21 cellular contexts compared by ENCODE assay signal in the genomic region with DNA sequence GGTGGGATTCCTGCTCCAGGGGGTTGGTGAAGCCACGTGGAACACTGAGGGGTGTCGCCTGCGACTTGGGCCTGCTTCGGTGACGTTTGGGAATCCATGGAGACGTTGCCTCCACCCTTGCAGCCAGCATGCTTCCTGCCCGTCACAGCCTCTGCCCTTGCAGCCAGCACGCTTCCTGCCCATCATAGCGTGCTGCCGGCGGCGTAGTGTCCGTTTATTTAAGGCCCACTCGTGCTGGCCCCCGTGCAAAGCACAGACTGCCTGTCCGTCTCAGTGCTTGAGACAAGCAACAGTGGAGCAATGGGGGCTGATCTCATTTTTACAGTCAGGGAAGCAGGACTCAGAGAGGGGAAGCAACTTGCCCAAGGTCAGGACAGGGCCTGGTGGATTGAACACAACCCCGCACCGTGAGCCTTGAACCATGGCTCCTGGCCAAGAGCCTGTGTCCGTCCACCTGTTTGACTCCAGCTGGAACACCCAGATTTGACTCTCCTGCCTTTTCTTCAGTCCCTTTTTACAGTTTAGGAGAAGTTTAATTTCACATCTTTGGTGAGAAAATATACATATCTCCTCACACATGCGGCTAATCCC.
"Had no signal": no experiment of that assay in that cellular context is flagged by ENCODE, and none has a peak within 500 bp of the region (broad histone marks: within the 10 kb centered on the region; RNA-seq: fewer than 3 reads in every experiment).

No MANE protein-coding gene starts in this region.

- H3K9me3 ChIP-seq: gastrocnemius medialis, right lobe of liver, upper lobe of right lung, vagina had no signal

- H3K4me3 ChIP-seq: esophagus muscularis mucosa, gastrocnemius medialis, heart right ventricle, neural progenitor cell, psoas muscle, right lobe of liver, upper lobe of right lung, vagina had no signal

- DNase-seq: effector memory CD8-positive, alpha-beta T cell; gastrocnemius medialis; heart right ventricle; hypothalamus; kidney glomerular epithelial cell; occipital lobe; psoas muscle; retina; stimulated activated CD4-positive, alpha-beta T cell treated with anti-CD3 and anti-CD28 coated beads, Interleukin-2, amount 100 ng/mL, for 24 hours; stimulated activated CD4-positive, alpha-beta T cell treated with anti-CD3 and anti-CD28 coated beads, Interleukin-4, amount 100 ng/mL, for 4 hours; stimulated activated naive B cell treated with anti-CD40 and anti-IgM and Interleukin-4, amounts not matched to agents 10 μg/mL and 1 μg/mL and 100 μg/mL, for 72 hours; stimulated activated naive CD8-positive, alpha-beta T cell treated with anti-CD3 and anti-CD28 coated beads, Interleukin-15, amount 100 ng/mL, for 72 hours; upper lobe of right lung had no signal

- H3K4me3 Mint-ChIP-seq: effector memory CD8-positive, alpha-beta T cell; memory B cell; mesothelial cell of epicardium; natural killer cell treated with Interleukin-12 subunit alpha and Interleukin-12 subunit beta and Interleukin-15 and Interleukin-18, amount 100 ng/mL, for 72 hours; neural progenitor cell; stimulated activated naive B cell treated with anti-CD40 and anti-IgM and Interleukin-4, amounts not matched to agents 10 μg/mL and 1 μg/mL and 100 μg/mL, for 72 hours; stimulated activated naive CD8-positive, alpha-beta T cell treated with anti-CD3 and anti-CD28 coated beads, Interleukin-15, amount 100 ng/mL, for 72 hours had no signal

- H3K9me3 Mint-ChIP-seq: effector memory CD8-positive, alpha-beta T cell; mesothelial cell of epicardium; natural killer cell treated with Interleukin-12 subunit alpha and Interleukin-12 subunit beta and Interleukin-15 and Interleukin-18, amount 100 ng/mL, for 72 hours; stimulated activated naive B cell treated with anti-CD40 and anti-IgM and Interleukin-4, amounts not matched to agents 10 μg/mL and 1 μg/mL and 100 μg/mL, for 72 hours; stimulated activated naive CD8-positive, alpha-beta T cell treated with anti-CD3 and anti-CD28 coated beads, Interleukin-15, amount 100 ng/mL, for 72 hours had no signal

- H3K27ac ChIP-seq: epithelial cell of prostate, esophagus muscularis mucosa, gastrocnemius medialis, heart right ventricle, neural progenitor cell, psoas muscle, right lobe of liver, upper lobe of right lung, vagina had no signal

- H3K4me1 ChIP-seq: esophagus muscularis mucosa, gastrocnemius medialis, heart right ventricle, neural progenitor cell, psoas muscle, right lobe of liver, upper lobe of right lung, vagina had no signal

- H3K27me3 ChIP-seq: neural progenitor cell, right lobe of liver, vagina had no signal

- H3K4me1 Mint-ChIP-seq: memory B cell; mesothelial cell of epicardium; neural progenitor cell; stimulated activated naive B cell treated with anti-CD40 and anti-IgM and Interleukin-4, amounts not matched to agents 10 μg/mL and 1 μg/mL and 100 μg/mL, for 72 hours; stimulated activated naive CD8-positive, alpha-beta T cell treated with anti-CD3 and anti-CD28 coated beads, Interleukin-15, amount 100 ng/mL, for 72 hours had no signal

- H3K36me3 Mint-ChIP-seq: memory B cell; mesothelial cell of epicardium; natural killer cell treated with Interleukin-12 subunit alpha and Interleukin-12 subunit beta and Interleukin-15 and Interleukin-18, amount 100 ng/mL, for 72 hours; neural progenitor cell; stimulated activated naive B cell treated with anti-CD40 and anti-IgM and Interleukin-4, amounts not matched to agents 10 μg/mL and 1 μg/mL and 100 μg/mL, for 72 hours had no signal

- ATAC-seq: effector memory CD8-positive, alpha-beta T cell; gastrocnemius medialis; heart right ventricle; natural killer cell treated with Interleukin-12 subunit alpha and Interleukin-12 subunit beta and Interleukin-15 and Interleukin-18, amount 100 ng/mL, for 72 hours; psoas muscle; right lobe of liver; stimulated activated naive B cell treated with anti-CD40 and anti-IgM and Interleukin-4, amounts not matched to agents 10 μg/mL and 1 μg/mL and 100 μg/mL, for 72 hours; stimulated activated naive CD8-positive, alpha-beta T cell treated with anti-CD3 and anti-CD28 coated beads, Interleukin-15, amount 100 ng/mL, for 72 hours; upper lobe of right lung had no signal

- H3K36me3 ChIP-seq: esophagus muscularis mucosa, gastrocnemius medialis, heart right ventricle, neural progenitor cell, right lobe of liver, upper lobe of right lung, vagina had no signal

- H3K4me2 ChIP-seq: neural progenitor cell had no signal

- H3K27ac Mint-ChIP-seq: effector memory CD8-positive, alpha-beta T cell; memory B cell; mesothelial cell of epicardium; natural killer cell treated with Interleukin-12 subunit alpha and Interleukin-12 subunit beta and Interleukin-15 and Interleukin-18, amount 100 ng/mL, for 72 hours; neural progenitor cell; stimulated activated naive B cell treated with anti-CD40 and anti-IgM and Interleukin-4, amounts not matched to agents 10 μg/mL and 1 μg/mL and 100 μg/mL, for 72 hours; stimulated activated naive CD8-positive, alpha-beta T cell treated with anti-CD3 and anti-CD28 coated beads, Interleukin-15, amount 100 ng/mL, for 72 hours had no signal

- H3K9ac ChIP-seq: neural progenitor cell had no signal
